Comparison of ENCODE assay signal across 36 cellular contexts in genomic region chr1:3085721-3086120, GRCh38. TPM values are rescaled to one million over a fixed set of nuclear protein-coding genes. Genes with fewer than 3 reads are reported as not detected.
"Had no signal": no experiment of that assay in that cellular context is flagged by ENCODE, and none has a peak within 500 bp of the region (broad histone marks: within the 10 kb centered on the region; RNA-seq: fewer than 3 reads in every experiment).

No MANE protein-coding gene starts in this region.

- H3K4me1 Mint-ChIP-seq: activated naive CD4-positive, alpha-beta T cell treated with anti-CD3 and anti-CD28 coated beads, Interleukin-2, amount 10 ng/mL, durations not matched to agents 7 days and 5 days; activated naive CD4-positive, alpha-beta T cell treated with anti-CD3 and anti-CD28 coated beads, Interleukin-2, amount 50 U/mL, for 24 hours; activated naive CD8-positive, alpha-beta T cell treated with anti-CD3 and anti-CD28 coated beads for 36 hours; activated naive CD8-positive, alpha-beta T cell treated with anti-CD3 and anti-CD28 coated beads, Interleukin-2, amount 10 ng/mL, durations not matched to agents 7 days and 5 days; activated naive CD8-positive, alpha-beta T cell treated with anti-CD3 and anti-CD28 coated beads, Interleukin-2, amount 50 U/mL, for 24 hours; activated T-helper 17 cell treated with anti-CD3 and anti-CD28 coated beads, Interleukin-2, amount 50 U/mL, for 72 hours; central memory CD8-positive, alpha-beta T cell had no signal

- ATAC-seq: activated naive CD4-positive, alpha-beta T cell treated with anti-CD3 and anti-CD28 coated beads, Interleukin-2, amount 50 U/mL, for 72 hours; activated naive CD8-positive, alpha-beta T cell treated with anti-CD3 and anti-CD28 coated beads, Interleukin-2, amount 50 U/mL, for 24 hours; activated T-cell treated with anti-CD3 and anti-CD28 coated beads, Interleukin-2, amount 50 U/mL, for 4 hours; activated T-cell treated with anti-CD3 and anti-CD28 coated beads, Interleukin-2, amount 50 U/mL, for 72 hours; activated T-helper 17 cell treated with anti-CD3 and anti-CD28 coated beads, Interleukin-2, amount 50 U/mL, for 72 hours had no signal

- H3K9me3 ChIP-seq: adrenal gland, breast epithelium had no signal

- H3K27me3 Mint-ChIP-seq: activated naive CD4-positive, alpha-beta T cell treated with anti-CD3 and anti-CD28 coated beads, Interleukin-2, amount 50 U/mL, for 24 hours; activated naive CD8-positive, alpha-beta T cell; activated naive CD8-positive, alpha-beta T cell treated with anti-CD3 and anti-CD28 coated beads for 36 hours; activated naive CD8-positive, alpha-beta T cell treated with anti-CD3 and anti-CD28 coated beads, Interleukin-2, amount 10 ng/mL, durations not matched to agents 7 days and 5 days; activated T-helper 17 cell treated with anti-CD3 and anti-CD28 coated beads, Interleukin-2, amount 50 U/mL, for 72 hours; central memory CD8-positive, alpha-beta T cell had no signal

- H3K36me3 Mint-ChIP-seq: activated naive CD4-positive, alpha-beta T cell treated with anti-CD3 and anti-CD28 coated beads, Interleukin-2, amount 10 ng/mL, durations not matched to agents 7 days and 5 days; activated naive CD4-positive, alpha-beta T cell treated with anti-CD3 and anti-CD28 coated beads, Interleukin-2, amount 50 U/mL, for 24 hours; activated naive CD4-positive, alpha-beta T cell treated with anti-CD3 and anti-CD28 coated beads, Interleukin-2, amount 50 U/mL, for 72 hours; activated naive CD8-positive, alpha-beta T cell; activated naive CD8-positive, alpha-beta T cell treated with anti-CD3 and anti-CD28 coated beads for 36 hours; activated naive CD8-positive, alpha-beta T cell treated with anti-CD3 and anti-CD28 coated beads, Interleukin-2, amount 10 ng/mL, durations not matched to agents 7 days and 5 days; brain had no signal

- H3K4me3 ChIP-seq: adrenal gland, breast epithelium, cardiac muscle cell had no signal

- H3K4me1 ChIP-seq: adrenal gland, breast epithelium had no signal

- H3K4me3 Mint-ChIP-seq: activated naive CD4-positive, alpha-beta T cell treated with anti-CD3 and anti-CD28 coated beads for 36 hours; activated naive CD4-positive, alpha-beta T cell treated with anti-CD3 and anti-CD28 coated beads, Interleukin-2, amount 10 ng/mL, durations not matched to agents 7 days and 5 days; activated naive CD4-positive, alpha-beta T cell treated with anti-CD3 and anti-CD28 coated beads, Interleukin-2, amount 50 U/mL, for 24 hours; activated naive CD8-positive, alpha-beta T cell; activated naive CD8-positive, alpha-beta T cell treated with anti-CD3 and anti-CD28 coated beads for 36 hours; activated naive CD8-positive, alpha-beta T cell treated with anti-CD3 and anti-CD28 coated beads, Interleukin-2, amount 10 ng/mL, durations not matched to agents 7 days and 5 days; activated naive CD8-positive, alpha-beta T cell treated with anti-CD3 and anti-CD28 coated beads, Interleukin-2, amount 50 U/mL, for 24 hours; activated T-cell treated with anti-CD3 and anti-CD28 coated beads, Interleukin-2, amount 50 U/mL, for 24 hours; activated T-cell treated with anti-CD3 and anti-CD28 coated beads, Interleukin-2, amount 50 U/mL, for 4 hours; activated T-cell treated with anti-CD3 and anti-CD28 coated beads, Interleukin-2, amount 50 U/mL, for 72 hours; activated T-helper 1 cell treated with anti-CD3 and anti-CD28 coated beads, Interleukin-12 subunit alpha, Interleukin-12 subunit beta, Interleukin-2, Interleukin-4 antibody, amounts not matched to agents 30 ng/mL and 10 ng/mL and 1 ng/mL, durations not matched to agents 14 hours and 24 hours and 36 hours; activated T-helper 17 cell treated with anti-CD3 and anti-CD28 coated beads, Interleukin-2, amount 50 U/mL, for 72 hours; central memory CD8-positive, alpha-beta T cell had no signal

- H3K36me3 ChIP-seq: adrenal gland, brain microvascular endothelial cell, breast epithelium, cardiac muscle cell had no signal

- DNase-seq: activated effector memory CD4-positive, alpha-beta T cell treated with anti-CD3 and anti-CD28 coated beads, Interleukin-2, amount 50 U/mL, for 16 hours; activated effector memory CD4-positive, alpha-beta T cell treated with Interleukin-2 at 50 U/mL for 16 hours; activated gamma-delta T cell; activated gamma-delta T cell treated with Interleukin-2 at 50 U/mL for 16 hours; activated naive CD4-positive, alpha-beta T cell; activated naive CD4-positive, alpha-beta T cell treated with anti-CD3 and anti-CD28 coated beads for 36 hours; activated naive CD4-positive, alpha-beta T cell treated with anti-CD3 and anti-CD28 coated beads, Interleukin-2, amount 10 ng/mL, durations not matched to agents 7 days and 5 days; activated naive CD4-positive, alpha-beta T cell treated with anti-CD3 and anti-CD28 coated beads, Interleukin-2, amount 50 U/mL, for 16 hours; activated naive CD4-positive, alpha-beta T cell treated with Interleukin-2 at 50 U/mL for 16 hours; activated naive CD8-positive, alpha-beta T cell treated with anti-CD3 and anti-CD28 coated beads for 36 hours; activated naive CD8-positive, alpha-beta T cell treated with anti-CD3 and anti-CD28 coated beads, Interleukin-2, amount 10 ng/mL, durations not matched to agents 7 days and 5 days; activated naive CD8-positive, alpha-beta T cell treated with anti-CD3 and anti-CD28 coated beads, Interleukin-2, amount 50 U/mL, for 24 hours; activated T-cell treated with anti-CD3 and anti-CD28 coated beads for 4 hours; activated T-cell treated with anti-CD3 and anti-CD28 coated beads, Interleukin-2, amount 50 U/mL, for 1 hour; activated T-cell treated with anti-CD3 and anti-CD28 coated beads, Interleukin-2, amount 50 U/mL, for 24 hours; activated T-cell treated with anti-CD3 and anti-CD28 coated beads, Interleukin-2, amount 50 U/mL, for 4 hours; activated T-cell treated with anti-CD3 and anti-CD28 coated beads, Interleukin-2, amount 50 U/mL, for 48 hours; activated T-cell treated with anti-CD3 and anti-CD28 coated beads, Interleukin-2, amount 50 U/mL, for 72 hours; adrenal gland; amniotic stem cell; aorta; brain microvascular endothelial cell; central memory CD4-positive, alpha-beta T cell; cerebellar nuclear complex had no signal

- H3K27ac ChIP-seq: adrenal gland, brain microvascular endothelial cell, breast epithelium, cardiac muscle cell had no signal

- H3K9me3 Mint-ChIP-seq: activated naive CD4-positive, alpha-beta T cell treated with anti-CD3 and anti-CD28 coated beads for 36 hours; activated naive CD4-positive, alpha-beta T cell treated with anti-CD3 and anti-CD28 coated beads, Interleukin-2, amount 10 ng/mL, durations not matched to agents 7 days and 5 days; activated naive CD4-positive, alpha-beta T cell treated with anti-CD3 and anti-CD28 coated beads, Interleukin-2, amount 50 U/mL, for 24 hours; activated naive CD4-positive, alpha-beta T cell treated with anti-CD3 and anti-CD28 coated beads, Interleukin-2, amount 50 U/mL, for 72 hours; activated naive CD8-positive, alpha-beta T cell treated with anti-CD3 and anti-CD28 coated beads for 36 hours; activated naive CD8-positive, alpha-beta T cell treated with anti-CD3 and anti-CD28 coated beads, Interleukin-2, amount 10 ng/mL, durations not matched to agents 7 days and 5 days; activated naive CD8-positive, alpha-beta T cell treated with anti-CD3 and anti-CD28 coated beads, Interleukin-2, amount 50 U/mL, for 24 hours; activated T-cell treated with anti-CD3 and anti-CD28 coated beads, Interleukin-2, amount 50 U/mL, for 24 hours; activated T-cell treated with anti-CD3 and anti-CD28 coated beads, Interleukin-2, amount 50 U/mL, for 4 hours; activated T-cell treated with anti-CD3 and anti-CD28 coated beads, Interleukin-2, amount 50 U/mL, for 72 hours; activated T-helper 1 cell treated with anti-CD3 and anti-CD28 coated beads, Interleukin-12 subunit alpha, Interleukin-12 subunit beta, Interleukin-2, Interleukin-4 antibody, amounts not matched to agents 30 ng/mL and 10 ng/mL and 1 ng/mL, durations not matched to agents 14 hours and 24 hours and 36 hours; activated T-helper 17 cell treated with anti-CD3 and anti-CD28 coated beads, Interleukin-2, amount 50 U/mL, for 72 hours; activated T-helper 2 cell treated with anti-CD3 and anti-CD28 coated beads, Interferon-gamma antibody, Interleukin-2, Interleukin-4, amounts not matched to agents 10 μg/mL and 5 μg/mL and 100 μg/mL, durations not matched to agents 14 hours and 24 hours and 36 hours; central memory CD8-positive, alpha-beta T cell had no signal

- FAIRE-seq: astrocyte, bronchial epithelial cell had no signal

- H3K27ac Mint-ChIP-seq: activated naive CD4-positive, alpha-beta T cell treated with anti-CD3 and anti-CD28 coated beads for 36 hours; activated naive CD4-positive, alpha-beta T cell treated with anti-CD3 and anti-CD28 coated beads, Interleukin-2, amount 10 ng/mL, durations not matched to agents 7 days and 5 days; activated naive CD4-positive, alpha-beta T cell treated with anti-CD3 and anti-CD28 coated beads, Interleukin-2, amount 50 U/mL, for 24 hours; activated naive CD4-positive, alpha-beta T cell treated with anti-CD3 and anti-CD28 coated beads, Interleukin-2, amount 50 U/mL, for 72 hours; activated naive CD8-positive, alpha-beta T cell; activated naive CD8-positive, alpha-beta T cell treated with anti-CD3 and anti-CD28 coated beads for 36 hours; activated naive CD8-positive, alpha-beta T cell treated with anti-CD3 and anti-CD28 coated beads, Interleukin-2, amount 10 ng/mL, durations not matched to agents 7 days and 5 days; activated naive CD8-positive, alpha-beta T cell treated with anti-CD3 and anti-CD28 coated beads, Interleukin-2, amount 50 U/mL, for 24 hours; activated T-cell treated with anti-CD3 and anti-CD28 coated beads, Interleukin-2, amount 50 U/mL, for 24 hours; activated T-cell treated with anti-CD3 and anti-CD28 coated beads, Interleukin-2, amount 50 U/mL, for 72 hours; activated T-helper 1 cell treated with anti-CD3 and anti-CD28 coated beads, Interleukin-12 subunit alpha, Interleukin-12 subunit beta, Interleukin-2, Interleukin-4 antibody, amounts not matched to agents 30 ng/mL and 10 ng/mL and 1 ng/mL, durations not matched to agents 14 hours and 24 hours and 36 hours; activated T-helper 17 cell treated with anti-CD3 and anti-CD28 coated beads, Interleukin-2, amount 50 U/mL, for 72 hours; activated T-helper 2 cell treated with anti-CD3 and anti-CD28 coated beads, Interferon-gamma antibody, Interleukin-2, Interleukin-4, amounts not matched to agents 10 μg/mL and 5 μg/mL and 100 μg/mL, durations not matched to agents 14 hours and 24 hours and 36 hours had no signal

- H3K27me3 ChIP-seq: adrenal gland, brain microvascular endothelial cell, cardiac muscle cell had no signal

RNA-seq across cellular contexts. Expression of gene PRDM16, which starts 16.7 kb away (rescaled TPM):
- total RNA-seq: activated naive CD8-positive, alpha-beta T cell treated with anti-CD3 and anti-CD28 coated beads, Interleukin-2, amount 10 ng/mL, durations not matched to agents 7 days and 5 days; activated T-helper 1 cell treated with anti-CD3 and anti-CD28 coated beads, Interleukin-12 subunit alpha, Interleukin-12 subunit beta, Interleukin-2, Interleukin-4 antibody, amounts not matched to agents 30 ng/mL and 10 ng/mL and 1 ng/mL, durations not matched to agents 14 hours and 24 hours and 36 hours; activated T-helper 17 cell treated with anti-CD3 and anti-CD28 coated beads, Interleukin-2, amount 50 U/mL, for 72 hours; activated T-helper 2 cell treated with anti-CD3 and anti-CD28 coated beads, Interferon-gamma antibody, Interleukin-2, Interleukin-4, amounts not matched to agents 10 μg/mL and 5 μg/mL and 100 μg/mL, durations not matched to agents 14 hours and 24 hours and 36 hours had no signal
